ENCODE assay signal across 13 cellular contexts in genomic region chr21:39071623-39072214, GRCh38.
DNase-seq lines count a peak whose midpoint lies in the region; ATAC-seq and TF ChIP-seq lines count a peak whose summit lies in the region.
"Had no signal": no experiment of that assay in that cellular context is flagged by ENCODE, and none has a peak within 500 bp of the region (broad histone marks: within the 10 kb centered on the region; RNA-seq: fewer than 3 reads in every experiment).

No MANE protein-coding gene starts in this region.

- peak overlapping the region; percentile 67 for H3K27ac Mint-ChIP-seq in osteocyte (ENCODE audit: unreplicated experiment)
- H3K27ac Mint-ChIP-seq: activated naive CD4-positive, alpha-beta T cell treated with anti-CD3 and anti-CD28 coated beads, Interleukin-2, amount 50 U/mL, for 24 hours; progenitor cell of endocrine pancreas had no signal

- no peaks in the 10 kb centered on the region for H3K27me3 Mint-ChIP-seq in osteocyte (ENCODE audit: unreplicated experiment)
- H3K27me3 Mint-ChIP-seq: progenitor cell of endocrine pancreas had no signal

- ATAC-seq in Right ventricle myocardium superior (ENCODE audit: poor library complexity) = peak; percentile 34
- ATAC-seq: esophagus mucosa had no signal

- TF ChIP-seq CTCF in BJ (IDR thresholded peaks at IDR 0.05; ENCODE audit: insufficient read depth, low read depth, low read length) = no peak
- TF ChIP-seq CTCF in osteocyte (IDR thresholded peaks at IDR 0.05) = no peak
- no peak for TF ChIP-seq CTCF in WERI-Rb-1 (IDR thresholded peaks at IDR 0.05; ENCODE audit: low read depth, low read length)

- H3K9me3 Mint-ChIP-seq in osteocyte (ENCODE audit: unreplicated experiment) = peaks cover 13% of the 10 kb centered on the region
- H3K9me3 Mint-ChIP-seq: activated naive CD4-positive, alpha-beta T cell treated with anti-CD3 and anti-CD28 coated beads, Interleukin-2, amount 50 U/mL, for 24 hours had no signal

- no peak overlapping the region for H3K27ac ChIP-seq in WERI-Rb-1
- H3K27ac ChIP-seq: C4-2B, VCaP had no signal

- H3K4me3 Mint-ChIP-seq in osteocyte (ENCODE audit: unreplicated experiment) = no peak overlapping the region
- H3K4me3 Mint-ChIP-seq: activated naive CD4-positive, alpha-beta T cell treated with anti-CD3 and anti-CD28 coated beads, Interleukin-2, amount 50 U/mL, for 24 hours had no signal

- no peak overlapping the region for H3K4me3 ChIP-seq in BJ (ENCODE audit: low read depth, low read length)
- no peak overlapping the region for H3K4me3 ChIP-seq in WERI-Rb-1 (ENCODE audit: low read depth, low read length)

- H3K4me1 Mint-ChIP-seq in osteocyte (ENCODE audit: unreplicated experiment) = peaks cover 40% of the 10 kb centered on the region
- H3K4me1 Mint-ChIP-seq: activated naive CD4-positive, alpha-beta T cell treated with anti-CD3 and anti-CD28 coated beads, Interleukin-2, amount 50 U/mL, for 24 hours had no signal

- CTCF ChIA-PET in BJ (lab: Yijun Ruan, JAX) = interaction anchor here (0.7 to 1.2 kb wide), 2 partner anchors 14 to 54 kb away, joined by 3 to 5 read pairs; no protein-coding TSS in a partner anchor

- no peaks in the 10 kb centered on the region for H3K36me3 ChIP-seq in BJ (ENCODE audit: control insufficient read depth, insufficient read depth, low read length)
- no peaks in the 10 kb centered on the region for H3K36me3 ChIP-seq in WERI-Rb-1

- intact Hi-C loops in Right ventricle myocardium superior (cut with DNase I) = no loop called here

- POLR2A ChIA-PET in BJ (lab: Charles Lee) = interaction anchor here (0.6 kb wide), 1 partner anchor 248 kb away, joined by 4 read pairs; no protein-coding TSS in a partner anchor

- H3K27me3 ChIP-seq in BJ (ENCODE audit: control insufficient read depth, insufficient read depth, low read length) (no peaks in the 10 kb centered on the region), WERI-Rb-1 (ENCODE audit: insufficient read depth, low read depth, severe bottlenecking) (no peaks in the 10 kb centered on the region)

- no peaks in the 10 kb centered on the region for H3K9me3 ChIP-seq in WERI-Rb-1 (ENCODE audit: severe bottlenecking)

- DNase-seq in BJ (ENCODE audit: low read depth) = peak; percentile 67
- DNase-seq in RPMI7951 (ENCODE audit: low read depth) = peak; percentile 21
- DNase-seq in Right ventricle myocardium superior = no peak
- no peak for DNase-seq in osteocyte (ENCODE audit: extremely low spot score, unreplicated experiment)
- no peak for DNase-seq in NCI-H1436 (lab: John Stamatoyannopoulos, UW)
- no peak for DNase-seq in WERI-Rb-1
- no peak for DNase-seq in glomerular visceral epithelial cell (ENCODE audit: extremely low spot score)
- no peak for DNase-seq in central memory CD4-positive, alpha-beta T cell

- H3K36me3 Mint-ChIP-seq in osteocyte (ENCODE audit: unreplicated experiment) = peaks cover 5% of the 10 kb centered on the region
- H3K36me3 Mint-ChIP-seq: activated naive CD4-positive, alpha-beta T cell treated with anti-CD3 and anti-CD28 coated beads, Interleukin-2, amount 50 U/mL, for 24 hours had no signal

Comparison
In these comparisons a context has a peak if more than half of its experiments do, and no peak if none do; other contexts are left out.
1. DNase-seq: peak in BJ (single experiment) and RPMI7951 (single experiment); none in Right ventricle myocardium superior (single experiment), osteocyte (single experiment), NCI-H1436 (single experiment), WERI-Rb-1 (single experiment), glomerular visceral epithelial cell (single experiment) and central memory CD4-positive, alpha-beta T cell (single experiment).